2 cellular contexts compared by ENCODE assay signal in the genomic region with DNA sequence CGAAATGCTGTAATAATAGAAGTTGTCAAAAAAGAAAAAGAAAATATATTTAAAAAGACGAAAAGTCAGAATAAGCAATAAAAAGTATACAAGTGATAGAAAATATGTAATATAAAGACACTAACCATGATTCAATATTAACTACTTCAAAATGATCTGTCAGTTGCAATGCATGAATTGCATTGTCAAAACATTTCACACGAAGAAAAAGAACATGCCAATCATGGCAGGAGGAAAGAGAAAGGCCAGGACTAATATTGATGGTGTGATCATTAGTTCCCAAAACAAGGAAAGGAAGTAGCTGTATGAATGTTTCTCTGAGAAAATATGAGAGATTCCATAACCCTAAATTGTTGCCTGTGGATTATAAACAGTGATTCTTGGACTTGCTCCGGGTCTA.
TF ChIP-seq lines count a peak whose summit lies in the region.

No MANE protein-coding gene starts in this region.

TF ChIP-seq in SK-N-SH, 30 proteins besides CTCF, POLR2A, EP300 and RAD21 (continued from another document):
- TF ChIP-seq USF1 (IDR thresholded peaks at IDR 0.05; ENCODE audit: borderline replicate concordance, low read depth) (no peak), CHD2 (IDR thresholded peaks at IDR 0.05; ENCODE audit: low read length, partially characterized antibody) (no peak), EZH2phosphoT487 (IDR thresholded peaks at IDR 0.05; ENCODE audit: borderline replicate concordance, low read depth) (no peak), USF2 (IDR thresholded peaks at IDR 0.05; ENCODE audit: borderline replicate concordance, low read depth, low read length) (no peak)
- TF ChIP-seq, protein P1, sequence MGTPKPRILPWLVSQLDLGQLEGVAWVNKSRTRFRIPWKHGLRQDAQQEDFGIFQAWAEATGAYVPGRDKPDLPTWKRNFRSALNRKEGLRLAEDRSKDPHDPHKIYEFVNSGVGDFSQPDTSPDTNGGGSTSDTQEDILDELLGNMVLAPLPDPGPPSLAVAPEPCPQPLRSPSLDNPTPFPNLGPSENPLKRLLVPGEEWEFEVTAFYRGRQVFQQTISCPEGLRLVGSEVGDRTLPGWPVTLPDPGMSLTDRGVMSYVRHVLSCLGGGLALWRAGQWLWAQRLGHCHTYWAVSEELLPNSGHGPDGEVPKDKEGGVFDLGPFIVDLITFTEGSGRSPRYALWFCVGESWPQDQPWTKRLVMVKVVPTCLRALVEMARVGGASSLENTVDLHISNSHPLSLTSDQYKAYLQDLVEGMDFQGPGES (IDR thresholded peaks at IDR 0.05; ENCODE audit: low read depth, low read length) = no peak
TF ChIP-seq in SK-N-SH: peak in this region for 0.

TF ChIP-seq in SK-N-SH treated with all-trans-retinoic acid at 6 μM for 48 hours, 23 proteins besides CTCF, POLR2A, EP300 and RAD21 (continued from another document):
- TF ChIP-seq OSR1 (CRISPR knock-in tag; IDR thresholded peaks at IDR 0.05) (no peak), ARNTL (CRISPR knock-in tag; IDR thresholded peaks at IDR 0.05; ENCODE audit: borderline replicate concordance, low read depth) (no peak), CSDC2 (CRISPR knock-in tag; IDR thresholded peaks at IDR 0.05) (no peak), POU6F1 (CRISPR knock-in tag; IDR thresholded peaks at IDR 0.05; ENCODE audit: borderline replicate concordance, low read depth) (no peak), PPARA (CRISPR knock-in tag; IDR thresholded peaks at IDR 0.05; ENCODE audit: borderline replicate concordance) (no peak), ISL1 (CRISPR knock-in tag; IDR thresholded peaks at IDR 0.05) (no peak), TSHZ2 (CRISPR knock-in tag; IDR thresholded peaks at IDR 0.05) (no peak)
- TF ChIP-seq, protein P2, sequence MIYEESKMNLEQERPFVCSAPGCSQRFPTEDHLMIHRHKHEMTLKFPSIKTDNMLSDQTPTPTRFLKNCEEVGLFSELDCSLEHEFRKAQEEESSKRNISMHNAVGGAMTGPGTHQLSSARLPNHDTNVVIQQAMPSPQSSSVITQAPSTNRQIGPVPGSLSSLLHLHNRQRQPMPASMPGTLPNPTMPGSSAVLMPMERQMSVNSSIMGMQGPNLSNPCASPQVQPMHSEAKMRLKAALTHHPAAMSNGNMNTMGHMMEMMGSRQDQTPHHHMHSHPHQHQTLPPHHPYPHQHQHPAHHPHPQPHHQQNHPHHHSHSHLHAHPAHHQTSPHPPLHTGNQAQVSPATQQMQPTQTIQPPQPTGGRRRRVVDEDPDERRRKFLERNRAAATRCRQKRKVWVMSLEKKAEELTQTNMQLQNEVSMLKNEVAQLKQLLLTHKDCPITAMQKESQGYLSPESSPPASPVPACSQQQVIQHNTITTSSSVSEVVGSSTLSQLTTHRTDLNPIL (CRISPR knock-in tag; IDR thresholded peaks at IDR 0.05; ENCODE audit: low read depth) = no peak
